In genomic region chr4:78778530-78778929, GRCh38 we compare ENCODE assay signal across 15 cellular contexts. TPM values are rescaled to one million over a fixed set of nuclear protein-coding genes. Genes with fewer than 3 reads are reported as not detected.
DNase-seq lines count a peak whose midpoint lies in the region; ATAC-seq and TF ChIP-seq lines count a peak whose summit lies in the region.
"Had no signal": no experiment of that assay in that cellular context is flagged by ENCODE, and none has a peak within 500 bp of the region (broad histone marks: within the 10 kb centered on the region; RNA-seq: fewer than 3 reads in every experiment).

No MANE protein-coding gene starts in this region.

- H4K5ac ChIP-seq in IMR-90 (ENCODE audit: low read depth, low read length): no peak overlapping the region

- no peak overlapping the region for H3K9ac ChIP-seq in IMR-90 (ENCODE audit: low read depth, low read length)
- no peak overlapping the region for H3K9ac ChIP-seq in duodenal mucosa (ENCODE audit: low read depth in 1 of 2, low read length in 2 of 2)

- no peak for DNase-seq in BJ (ENCODE audit: low read depth)
- no peak for DNase-seq in IMR-90
- no peak for DNase-seq in GM20000 (ENCODE audit: low spot score)
- DNase-seq in NCI-H1417 treated with DMSO at 0.1 percent for 48 hours (lab: John Stamatoyannopoulos, UW): no peak
- DNase-seq in activated T-cell treated with anti-CD3 and anti-CD28 coated beads, Interleukin-2, amount 50 U/mL, for 48 hours: no peak
- DNase-seq in stimulated activated CD4-positive, alpha-beta T cell treated with anti-CD3 and anti-CD28 coated beads, Interleukin-4, amount 100 ng/mL, for 24 hours: no peak
- DNase-seq: activated CD8-positive, alpha-beta memory T cell treated with anti-CD3 and anti-CD28 coated beads for 24 hours; activated naive CD4-positive, alpha-beta T cell treated with anti-CD3 and anti-CD28 coated beads, Interleukin-2, amount 50 U/mL, for 16 hours; CD4-positive, alpha-beta T cell; GDM1 had no signal

- no peak overlapping the region for H2BK5ac ChIP-seq in IMR-90 (ENCODE audit: low read depth, low read length, poor library complexity, severe bottlenecking)

- no peaks in the 10 kb centered on the region for H3K36me3 ChIP-seq in BJ (ENCODE audit: control insufficient read depth, insufficient read depth, low read length)
- H3K36me3 ChIP-seq in IMR-90 (ENCODE audit: control insufficient read depth, insufficient read depth, low read length): 0 out of 2 replicates have a peak, but pooled peaks cover 2% of the 10 kb centered on the region
- no peaks in the 10 kb centered on the region for H3K36me3 ChIP-seq in duodenal mucosa (ENCODE audit: control insufficient read depth in 1 of 2, insufficient read depth in 2 of 2, low read length in 2 of 2)
- peaks cover 0 to 4% of the 10 kb centered on the region in 2 donors for H3K36me3 ChIP-seq in muscle layer of duodenum (ENCODE audit: control insufficient read depth in 1 of 2, insufficient read depth in 2 of 2, low read length in 2 of 2)
- H3K36me3 ChIP-seq: gastroesophageal sphincter, neutrophil had no signal

- no peak overlapping the region for H3K14ac ChIP-seq in IMR-90 (replicated peaks; ENCODE audit: low read depth, low read length)

- peaks cover 23 to 55% of the 10 kb centered on the region in 2 experiments for H3K79me1 ChIP-seq in IMR-90 (ENCODE audit: low read depth in 1 of 2, low read length in 2 of 2)

- H3K4me1 ChIP-seq in IMR-90 (ENCODE audit: control insufficient read depth, insufficient read depth, low read length) (peaks cover 8% of the 10 kb centered on the region; the same call in 1 of the 2 replicates), duodenal mucosa (ENCODE audit: control insufficient read depth in 1 of 2, insufficient read depth in 2 of 2, low read length in 2 of 2) (peaks cover 7 to 16% of the 10 kb centered on the region in 2 donors), muscle layer of duodenum (ENCODE audit: control insufficient read depth in 1 of 2, insufficient read depth in 2 of 2, low read length in 2 of 2) (peaks cover 6 to 14% of the 10 kb centered on the region in 2 donors)

- dilution Hi-C loops in IMR-90 (cut with HindIII; ENCODE audit: low sequenced_read_pairs, unreplicated experiment): no loop called here

- H3K18ac ChIP-seq in IMR-90 (ENCODE audit: low read depth, low read length): no peak overlapping the region

- H3K27ac ChIP-seq in IMR-90 (ENCODE audit: insufficient read depth, low read length) (no peak overlapping the region), duodenal mucosa (ENCODE audit: low read depth, low read length) (no peak overlapping the region), muscle layer of duodenum (ENCODE audit: low read length) (peak overlapping the region; percentile 8)
- H3K27ac ChIP-seq: neutrophil, RWPE1 had no signal

- H4K8ac ChIP-seq in IMR-90 (ENCODE audit: low read depth in 2 of 2, low read length in 2 of 2): no peak overlapping the region

- ATAC-seq in IMR-90 (ENCODE audit: low read depth): no peak
- ATAC-seq: gastroesophageal sphincter had no signal

- H4K20me1 ChIP-seq in IMR-90 (ENCODE audit: insufficient read depth, low read length): peaks cover 44% of the 10 kb centered on the region; the same call in 1 of the 2 replicates

- H3K56ac ChIP-seq in IMR-90 (ENCODE audit: extremely low read depth, insufficient read depth, low read length): no peak overlapping the region

- no peak for TF ChIP-seq POLR2A in IMR-90 (IDR thresholded peaks at IDR 0.05; ENCODE audit: low read depth, low read length)

- no peak overlapping the region for H2BK120ac ChIP-seq in IMR-90 (ENCODE audit: low read depth, low read length)

- no peak overlapping the region for H4K91ac ChIP-seq in IMR-90 (ENCODE audit: insufficient read depth, low read depth, low read length)

- in situ Hi-C loops in IMR-90 (cut with MboI; ENCODE audit: low sequenced_read_pairs): loop anchor here (10.0 kb wide), 1 partner anchor 124 kb away; no protein-coding TSS in a partner anchor

- H2BK15ac ChIP-seq in IMR-90 (ENCODE audit: low read depth, low read length): no peak overlapping the region

- H2AFZ ChIP-seq in IMR-90 (replicated peaks; ENCODE audit: low read length, poor library complexity): no peak overlapping the region

- WGBS in IMR-90 (ENCODE audit: extremely low coverage in 2 of 2, insufficient read length in 1 of 2), 2 experiments: no CpG with 5 or more reads among the region's 4 CpGs

- peaks cover 5% of the 10 kb centered on the region for H3K9me1 ChIP-seq in IMR-90 (ENCODE audit: insufficient read depth, low read length)

- H2AK9ac ChIP-seq in IMR-90 (replicated peaks; ENCODE audit: low read depth, low read length, poor library complexity): no peak overlapping the region

- no peak for TF ChIP-seq RAD21 in IMR-90 (IDR thresholded peaks at IDR 0.05; ENCODE audit: low read length)

- no peak overlapping the region for H2BK20ac ChIP-seq in IMR-90 (ENCODE audit: low read depth, low read length)

- H3K4me2 ChIP-seq in IMR-90 (ENCODE audit: low read depth, low read length): peak overlapping the region; percentile 71

- intact Hi-C loops in IMR-90 (cut with micrococcal nuclease): loop anchor here (5.0 to 10.0 kb wide), 2 partner anchors 34 to 824 kb away; no protein-coding TSS in a partner anchor

- H3K27me3 ChIP-seq in BJ (ENCODE audit: control insufficient read depth, insufficient read depth, low read length) (no peaks in the 10 kb centered on the region), IMR-90 (ENCODE audit: control insufficient read depth, insufficient read depth, low read length) (no peaks in the 10 kb centered on the region), duodenal mucosa (ENCODE audit: control insufficient read depth in 1 of 2, insufficient read depth in 2 of 2, low read length in 2 of 2) (no peaks in the 10 kb centered on the region), muscle layer of duodenum (ENCODE audit: low read depth, low read length) (no peaks in the 10 kb centered on the region)
- H3K27me3 ChIP-seq: gastroesophageal sphincter, neutrophil had no signal

- no peak for TF ChIP-seq CTCF in BJ (IDR thresholded peaks at IDR 0.05; ENCODE audit: insufficient read depth, low read depth, low read length)
- TF ChIP-seq CTCF in IMR-90 (conservative IDR thresholded peaks at IDR 0.05; ENCODE audit: low read depth, low read length): no peak
- TF ChIP-seq CTCF in GM20000 (IDR thresholded peaks at IDR 0.05; ENCODE audit: extremely low read depth, missing control alignments): no peak

- H3K9me3 ChIP-seq in IMR-90 (ENCODE audit: control insufficient read depth, insufficient read depth, low read length) (no peaks in the 10 kb centered on the region), duodenal mucosa (ENCODE audit: control insufficient read depth in 1 of 2, low read length in 2 of 2) (no peaks in the 10 kb centered on the region), muscle layer of duodenum (ENCODE audit: control insufficient read depth in 1 of 2, low read length in 2 of 2) (no peaks in the 10 kb centered on the region)
- H3K9me3 ChIP-seq: gastroesophageal sphincter, neutrophil had no signal

- H2AK5ac ChIP-seq in IMR-90 (ENCODE audit: low read depth, low read length): no peak overlapping the region

- H3K4ac ChIP-seq in IMR-90 (ENCODE audit: low read depth, low read length): no peak overlapping the region; the same call in 1 of the 2 replicates

- H3K4me3 ChIP-seq in BJ (ENCODE audit: low read depth, low read length): peak overlapping the region; percentile 18
- no peak overlapping the region for H3K4me3 ChIP-seq in IMR-90 (ENCODE audit: insufficient read depth, low read depth, low read length)
- peak overlapping the region; percentile 3 for H3K4me3 ChIP-seq in duodenal mucosa (ENCODE audit: low read depth in 1 of 2, low read length in 2 of 2)
- peak overlapping the region; percentile 82 to 91 for H3K4me3 ChIP-seq in muscle layer of duodenum (ENCODE audit: low read depth in 1 of 2, low read length in 2 of 2)

- CTCF ChIA-PET in BJ (lab: Yijun Ruan, JAX): interaction anchor here (0.6 to 1.4 kb wide), 2 partner anchors 140 to 217 kb away, joined by 3 read pairs; no protein-coding TSS in a partner anchor
- CTCF ChIA-PET in IMR-90 (lab: Yijun Ruan, JAX): interaction anchor here (0.6 to 1.2 kb wide), 2 partner anchors 9 to 58 kb away, joined by 4 to 6 read pairs; no protein-coding TSS in a partner anchor

- H3K23ac ChIP-seq in IMR-90 (ENCODE audit: low read depth, low read length): peak overlapping the region; percentile 68; the same call in 1 of the 2 replicates

- BruUV-seq in IMR-90 (replicated peaks; lab: Mats Ljungman, UMichigan): no TSS peak

- POLR2A ChIA-PET in BJ (lab: Charles Lee): no interaction called here
- POLR2A ChIA-PET in IMR-90 (lab: Charles Lee; ENCODE audit: unreplicated experiment): no interaction called here

TF ChIP-seq in IMR-90, 13 proteins besides CTCF, POLR2A, EP300 and RAD21:
- TF ChIP-seq SMC3 (IDR thresholded peaks at IDR 0.05; ENCODE audit: low read depth, low read length): no peak
- TF ChIP-seq, protein P1, sequence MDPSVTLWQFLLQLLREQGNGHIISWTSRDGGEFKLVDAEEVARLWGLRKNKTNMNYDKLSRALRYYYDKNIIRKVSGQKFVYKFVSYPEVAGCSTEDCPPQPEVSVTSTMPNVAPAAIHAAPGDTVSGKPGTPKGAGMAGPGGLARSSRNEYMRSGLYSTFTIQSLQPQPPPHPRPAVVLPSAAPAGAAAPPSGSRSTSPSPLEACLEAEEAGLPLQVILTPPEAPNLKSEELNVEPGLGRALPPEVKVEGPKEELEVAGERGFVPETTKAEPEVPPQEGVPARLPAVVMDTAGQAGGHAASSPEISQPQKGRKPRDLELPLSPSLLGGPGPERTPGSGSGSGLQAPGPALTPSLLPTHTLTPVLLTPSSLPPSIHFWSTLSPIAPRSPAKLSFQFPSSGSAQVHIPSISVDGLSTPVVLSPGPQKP (IDR thresholded peaks at IDR 0.05; ENCODE audit: borderline replicate concordance, low read depth, low read length): no peak
TF ChIP-seq in IMR-90: peak in this region for 0.

RNA-seq across cellular contexts. Expression of gene BMP2K, which starts 2.4 kb away (rescaled TPM):
- polyA plus RNA-seq in BJ (2011; rRNA removed) (19.3 and 37.2 TPM in 2 replicates), IMR-90 (2012; rRNA removed) (14.3 and 15.8 TPM in 2 replicates)
- polyA minus RNA-seq in BJ (2011; rRNA and poly(A)+ RNA removed): 36.9 and 38.7 TPM in 2 replicates
- 46.1 and 59.7 TPM in 2 replicates for total RNA-seq in IMR-90 (2012; rRNA removed)
- polyA plus RNA-seq in IMR-90 (2012; cell fraction: cytosol; rRNA removed): 3.6 and 3.8 TPM in 2 replicates
- 7.6 and 39.7 TPM in 2 replicates for polyA plus RNA-seq in IMR-90 (2012; cell fraction: nucleus; rRNA removed; ENCODE audit: low replicate concordance)
